In the genomic region with DNA sequence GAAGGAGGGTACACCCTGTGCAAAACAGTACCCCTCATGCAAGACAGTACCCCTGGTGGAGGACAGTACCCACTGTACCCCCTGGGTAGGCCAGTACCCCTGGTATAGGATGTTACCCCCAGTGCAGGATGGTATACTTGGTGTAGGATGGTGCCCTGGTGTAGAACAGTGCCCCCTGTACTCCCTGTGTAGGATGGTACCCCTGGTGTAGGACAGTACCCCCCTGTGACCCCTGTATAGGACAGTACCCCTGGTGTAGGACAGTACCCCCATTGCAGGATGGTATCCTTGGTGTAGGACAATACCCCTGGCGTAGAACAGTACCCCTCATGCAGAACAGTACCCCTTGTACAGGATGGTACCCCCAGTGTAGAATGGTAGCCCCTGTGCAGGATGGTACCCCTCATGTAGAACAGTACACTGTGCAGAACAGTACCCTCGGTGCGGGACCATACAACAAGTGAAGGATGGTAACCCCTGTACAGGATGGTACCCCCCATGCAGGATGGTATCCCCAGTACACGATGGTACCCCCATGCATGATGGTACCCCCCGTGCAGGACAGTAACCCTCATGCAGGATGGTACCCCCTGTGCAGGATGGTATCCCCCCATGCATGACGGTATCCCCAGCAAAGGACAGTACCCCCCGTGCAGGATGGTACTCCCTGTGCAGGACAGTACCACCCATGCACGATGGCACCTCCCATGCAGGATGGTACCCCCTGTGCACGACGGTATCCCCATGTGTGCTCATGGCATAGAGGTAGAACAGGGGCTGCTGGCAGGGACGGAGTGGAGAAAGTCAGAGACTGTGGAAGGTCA, we compare ENCODE assay signal across 24 cellular contexts.
"Had no signal": no experiment of that assay in that cellular context is flagged by ENCODE, and none has a peak within 500 bp of the region (broad histone marks: within the 10 kb centered on the region; RNA-seq: fewer than 3 reads in every experiment).

No MANE protein-coding gene starts in this region.

- H3K4me1 ChIP-seq: SJSA1 had no signal

- DNase-seq: activated CD4-positive, alpha-beta T cell treated with anti-CD3 and anti-CD28 coated beads for 48 hours; activated CD4-positive, alpha-beta T cell treated with anti-CD3 and anti-CD28 coated beads, Interleukin-2, amount 50 U/mL, for 4 hours; activated CD4-positive, CD25-positive, alpha-beta regulatory T cell treated with anti-CD3 and anti-CD28 coated beads, Interleukin-2, amount 50 U/mL, for 72 hours; activated CD8-positive, alpha-beta memory T cell treated with anti-CD3 and anti-CD28 coated beads, Interleukin-2, amount 50 U/mL, for 48 hours; activated CD8-positive, alpha-beta T cell treated with anti-CD3 and anti-CD28 coated beads, Interleukin-2, amount 10 ng/mL, durations not matched to agents 7 days and 5 days; activated naive CD4-positive, alpha-beta T cell treated with anti-CD3 and anti-CD28 coated beads, Interleukin-2, amount 50 U/mL, for 16 hours; activated T-cell treated with anti-CD3 and anti-CD28 coated beads, Interleukin-2, amount 50 U/mL, for 1 hour; amniotic stem cell; MG63; MV-4-11; NCI-H1092 treated with DMSO at 0.1 percent for 48 hours; NCI-H1417 treated with DMSO at 0.1 percent for 48 hours; NCI-H1694 treated with DMSO at 0.1 percent for 48 hours; NCI-H2029 treated with DMSO at 0.1 percent for 48 hours; NCI-H345; NCI-H510A; NCI-H526 treated with DMSO at 0.1 percent for 48 hours; NCI-H82; RPMI8226; SHP77; SW 1271 had no signal

- H3K9me3 ChIP-seq: MG63 had no signal

- H3K27me3 ChIP-seq: MG63, SJSA1 had no signal

- H3K36me3 ChIP-seq: MG63, SJSA1 had no signal

- H3K4me3 ChIP-seq: MG63, SJSA1 had no signal

- ATAC-seq: activated CD8-positive, alpha-beta T cell treated with anti-CD3 and anti-CD28 coated beads, Interleukin-2, amount 10 ng/mL, durations not matched to agents 7 days and 5 days; Panc1; SK-N-SH treated with all-trans-retinoic acid at 6 μM for 48 hours had no signal

- H3K27ac ChIP-seq: SJSA1 had no signal
